In the genomic region with DNA sequence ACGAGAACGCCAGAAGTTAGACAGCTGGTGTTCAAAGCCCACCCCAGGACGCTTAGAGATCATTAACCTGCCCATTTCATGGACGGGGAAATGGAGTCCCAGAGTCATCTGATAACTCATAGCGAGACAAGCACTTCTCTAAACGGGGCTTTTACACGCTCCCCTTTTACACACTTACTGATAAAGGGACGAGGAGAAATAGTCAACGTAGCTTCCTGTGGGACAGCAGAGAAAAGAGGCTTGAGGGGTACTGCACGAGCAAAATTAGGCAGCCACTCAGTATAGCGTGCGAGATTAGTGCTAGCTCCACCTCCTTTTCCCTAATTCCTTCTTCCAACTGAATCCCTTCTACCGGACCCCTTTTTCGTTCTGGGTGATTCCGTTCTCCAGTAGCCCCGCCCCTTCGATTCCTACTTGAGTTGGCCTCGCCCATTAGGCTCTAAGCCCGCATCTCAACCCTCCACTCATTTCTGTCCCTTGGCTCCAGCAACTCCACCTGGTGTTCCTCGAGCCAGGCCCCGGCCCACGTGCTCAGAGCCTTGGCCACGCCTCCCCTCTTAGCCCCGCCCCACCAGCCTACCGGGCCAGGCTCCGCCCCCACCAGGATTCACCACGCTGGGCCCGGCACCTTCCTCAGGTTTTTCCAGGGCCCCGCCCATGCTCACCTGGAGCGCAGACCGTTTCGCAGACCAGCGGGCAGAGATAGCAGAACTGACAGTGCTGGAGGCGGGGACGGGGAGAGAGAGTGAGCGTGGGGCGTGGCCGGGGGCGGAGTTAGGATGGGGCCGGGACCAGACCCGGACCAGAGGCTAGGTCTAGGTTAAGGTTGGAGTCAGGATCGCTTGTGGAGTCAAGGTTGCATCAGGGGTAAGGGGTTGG, we compare ENCODE assay signal across 1 cellular context.
A peak's percentile ranks its signal among the peaks of the same experiment; 100 is the strongest.
TF ChIP-seq lines count a peak whose summit lies in the region.

No MANE protein-coding gene starts in this region.

TF ChIP-seq in K562, 482 proteins besides CTCF, POLR2A, EP300 and RAD21 (continued from another document and continues in another):
- TF ChIP-seq, protein P1, sequence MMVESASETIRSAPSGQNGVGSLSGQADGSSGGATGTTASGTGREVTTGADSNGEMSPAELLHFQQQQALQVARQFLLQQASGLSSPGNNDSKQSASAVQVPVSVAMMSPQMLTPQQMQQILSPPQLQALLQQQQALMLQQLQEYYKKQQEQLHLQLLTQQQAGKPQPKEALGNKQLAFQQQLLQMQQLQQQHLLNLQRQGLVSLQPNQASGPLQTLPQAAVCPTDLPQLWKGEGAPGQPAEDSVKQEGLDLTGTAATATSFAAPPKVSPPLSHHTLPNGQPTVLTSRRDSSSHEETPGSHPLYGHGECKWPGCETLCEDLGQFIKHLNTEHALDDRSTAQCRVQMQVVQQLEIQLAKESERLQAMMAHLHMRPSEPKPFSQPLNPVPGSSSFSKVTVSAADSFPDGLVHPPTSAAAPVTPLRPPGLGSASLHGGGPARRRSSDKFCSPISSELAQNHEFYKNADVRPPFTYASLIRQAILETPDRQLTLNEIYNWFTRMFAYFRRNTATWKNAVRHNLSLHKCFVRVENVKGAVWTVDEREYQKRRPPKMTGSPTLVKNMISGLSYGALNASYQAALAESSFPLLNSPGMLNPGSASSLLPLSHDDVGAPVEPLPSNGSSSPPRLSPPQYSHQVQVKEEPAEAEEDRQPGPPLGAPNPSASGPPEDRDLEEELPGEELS (CRISPR knock-in tag; IDR thresholded peaks at IDR 0.05; ENCODE audit: borderline replicate concordance) = 0 out of 2 replicates have a peak, but pooled peaks have one; percentile 57
- TF ChIP-seq MYC (IDR thresholded peaks at IDR 0.05; ENCODE audit: low read depth, low read length) (peak; percentile 96), MYC (CRISPR knock-in tag; IDR thresholded peaks at IDR 0.05; ENCODE audit: borderline replicate concordance, low read depth) (no peak), STAG1 (CRISPR knock-in tag; IDR thresholded peaks at IDR 0.05; ENCODE audit: borderline replicate concordance) (no peak), HMGN3 (IDR thresholded peaks at IDR 0.05; ENCODE audit: borderline replicate concordance, extremely low read depth, insufficient read length, low read depth, low read length) (peak; percentile 61), ZNF174 (CRISPR knock-in tag; IDR thresholded peaks at IDR 0.05) (no peak), MAFK (IDR thresholded peaks at IDR 0.05; ENCODE audit: low read length) (no peak), TFAM (CRISPR knock-in tag; conservative IDR thresholded peaks at IDR 0.05) (no peak), ZNF830 (CRISPR knock-in tag; IDR thresholded peaks at IDR 0.05) (no peak), FIP1L1 (IDR thresholded peaks at IDR 0.05; ENCODE audit: low read depth, low read length, poor library complexity, severe bottlenecking) (no peak), ZFX (CRISPR knock-in tag; IDR thresholded peaks at IDR 0.05) (peak; percentile 68), ZNF408 (CRISPR knock-in tag; IDR thresholded peaks at IDR 0.05; ENCODE audit: low read depth) (no peak), FOXM1 (IDR thresholded peaks at IDR 0.05; ENCODE audit: low read depth) (0 out of 2 replicates have a peak, but pooled peaks have one; percentile 10), FOXM1 (CRISPR knock-in tag; IDR thresholded peaks at IDR 0.05; ENCODE audit: low read depth) (no peak), NR2C1 (IDR thresholded peaks at IDR 0.05) (no peak), NR2C1 (tag; IDR thresholded peaks at IDR 0.05) (no peak), EHMT2 (IDR thresholded peaks at IDR 0.05) (peak; percentile 65; the same call in 1 of the 2 replicates), BRF1 (IDR thresholded peaks at IDR 0.05; ENCODE audit: borderline replicate concordance, extremely low read depth, insufficient read length) (no peak), XRCC5 (IDR thresholded peaks at IDR 0.05; ENCODE audit: low read depth, low read length) (0 out of 2 replicates have a peak, but pooled peaks have one; percentile 29), SMC3 (conservative IDR thresholded peaks at IDR 0.05; ENCODE audit: insufficient read depth, low read depth, low read length) (no peak), ZNF184 (CRISPR knock-in tag; IDR thresholded peaks at IDR 0.05) (no peak), ETV6 (IDR thresholded peaks at IDR 0.05; ENCODE audit: borderline replicate concordance in 1 of 2, low read depth in 2 of 2, low read length in 1 of 2) (0 out of 4 replicates have a peak, but pooled peaks of 1 of the 2 experiments have one; percentile 9), ETV6 (CRISPR knock-in tag; IDR thresholded peaks at IDR 0.05; ENCODE audit: borderline replicate concordance) (no peak), DPF2 (IDR thresholded peaks at IDR 0.05) (peak; percentile 45; the same call in 1 of the 2 replicates), TCF3 (CRISPR knock-in tag; IDR thresholded peaks at IDR 0.05) (peak; percentile 25; the same call in 1 of the 2 replicates), ZNF347 (CRISPR knock-in tag; IDR thresholded peaks at IDR 0.05; ENCODE audit: low read depth) (no peak), SREBF2 (CRISPR knock-in tag; IDR thresholded peaks at IDR 0.05) (no peak), HNRNPL (IDR thresholded peaks at IDR 0.05; ENCODE audit: low read depth, low read length) (no peak)
- TF ChIP-seq, protein P2, sequence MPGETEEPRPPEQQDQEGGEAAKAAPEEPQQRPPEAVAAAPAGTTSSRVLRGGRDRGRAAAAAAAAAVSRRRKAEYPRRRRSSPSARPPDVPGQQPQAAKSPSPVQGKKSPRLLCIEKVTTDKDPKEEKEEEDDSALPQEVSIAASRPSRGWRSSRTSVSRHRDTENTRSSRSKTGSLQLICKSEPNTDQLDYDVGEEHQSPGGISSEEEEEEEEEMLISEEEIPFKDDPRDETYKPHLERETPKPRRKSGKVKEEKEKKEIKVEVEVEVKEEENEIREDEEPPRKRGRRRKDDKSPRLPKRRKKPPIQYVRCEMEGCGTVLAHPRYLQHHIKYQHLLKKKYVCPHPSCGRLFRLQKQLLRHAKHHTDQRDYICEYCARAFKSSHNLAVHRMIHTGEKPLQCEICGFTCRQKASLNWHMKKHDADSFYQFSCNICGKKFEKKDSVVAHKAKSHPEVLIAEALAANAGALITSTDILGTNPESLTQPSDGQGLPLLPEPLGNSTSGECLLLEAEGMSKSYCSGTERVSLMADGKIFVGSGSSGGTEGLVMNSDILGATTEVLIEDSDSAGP (CRISPR knock-in tag; IDR thresholded peaks at IDR 0.05) = no peak
- TF ChIP-seq, protein P3, sequence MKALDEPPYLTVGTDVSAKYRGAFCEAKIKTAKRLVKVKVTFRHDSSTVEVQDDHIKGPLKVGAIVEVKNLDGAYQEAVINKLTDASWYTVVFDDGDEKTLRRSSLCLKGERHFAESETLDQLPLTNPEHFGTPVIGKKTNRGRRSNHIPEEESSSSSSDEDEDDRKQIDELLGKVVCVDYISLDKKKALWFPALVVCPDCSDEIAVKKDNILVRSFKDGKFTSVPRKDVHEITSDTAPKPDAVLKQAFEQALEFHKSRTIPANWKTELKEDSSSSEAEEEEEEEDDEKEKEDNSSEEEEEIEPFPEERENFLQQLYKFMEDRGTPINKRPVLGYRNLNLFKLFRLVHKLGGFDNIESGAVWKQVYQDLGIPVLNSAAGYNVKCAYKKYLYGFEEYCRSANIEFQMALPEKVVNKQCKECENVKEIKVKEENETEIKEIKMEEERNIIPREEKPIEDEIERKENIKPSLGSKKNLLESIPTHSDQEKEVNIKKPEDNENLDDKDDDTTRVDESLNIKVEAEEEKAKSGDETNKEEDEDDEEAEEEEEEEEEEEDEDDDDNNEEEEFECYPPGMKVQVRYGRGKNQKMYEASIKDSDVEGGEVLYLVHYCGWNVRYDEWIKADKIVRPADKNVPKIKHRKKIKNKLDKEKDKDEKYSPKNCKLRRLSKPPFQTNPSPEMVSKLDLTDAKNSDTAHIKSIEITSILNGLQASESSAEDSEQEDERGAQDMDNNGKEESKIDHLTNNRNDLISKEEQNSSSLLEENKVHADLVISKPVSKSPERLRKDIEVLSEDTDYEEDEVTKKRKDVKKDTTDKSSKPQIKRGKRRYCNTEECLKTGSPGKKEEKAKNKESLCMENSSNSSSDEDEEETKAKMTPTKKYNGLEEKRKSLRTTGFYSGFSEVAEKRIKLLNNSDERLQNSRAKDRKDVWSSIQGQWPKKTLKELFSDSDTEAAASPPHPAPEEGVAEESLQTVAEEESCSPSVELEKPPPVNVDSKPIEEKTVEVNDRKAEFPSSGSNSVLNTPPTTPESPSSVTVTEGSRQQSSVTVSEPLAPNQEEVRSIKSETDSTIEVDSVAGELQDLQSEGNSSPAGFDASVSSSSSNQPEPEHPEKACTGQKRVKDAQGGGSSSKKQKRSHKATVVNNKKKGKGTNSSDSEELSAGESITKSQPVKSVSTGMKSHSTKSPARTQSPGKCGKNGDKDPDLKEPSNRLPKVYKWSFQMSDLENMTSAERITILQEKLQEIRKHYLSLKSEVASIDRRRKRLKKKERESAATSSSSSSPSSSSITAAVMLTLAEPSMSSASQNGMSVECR (CRISPR knock-in tag; IDR thresholded peaks at IDR 0.05) = peak; percentile 94
- TF ChIP-seq, protein P4, sequence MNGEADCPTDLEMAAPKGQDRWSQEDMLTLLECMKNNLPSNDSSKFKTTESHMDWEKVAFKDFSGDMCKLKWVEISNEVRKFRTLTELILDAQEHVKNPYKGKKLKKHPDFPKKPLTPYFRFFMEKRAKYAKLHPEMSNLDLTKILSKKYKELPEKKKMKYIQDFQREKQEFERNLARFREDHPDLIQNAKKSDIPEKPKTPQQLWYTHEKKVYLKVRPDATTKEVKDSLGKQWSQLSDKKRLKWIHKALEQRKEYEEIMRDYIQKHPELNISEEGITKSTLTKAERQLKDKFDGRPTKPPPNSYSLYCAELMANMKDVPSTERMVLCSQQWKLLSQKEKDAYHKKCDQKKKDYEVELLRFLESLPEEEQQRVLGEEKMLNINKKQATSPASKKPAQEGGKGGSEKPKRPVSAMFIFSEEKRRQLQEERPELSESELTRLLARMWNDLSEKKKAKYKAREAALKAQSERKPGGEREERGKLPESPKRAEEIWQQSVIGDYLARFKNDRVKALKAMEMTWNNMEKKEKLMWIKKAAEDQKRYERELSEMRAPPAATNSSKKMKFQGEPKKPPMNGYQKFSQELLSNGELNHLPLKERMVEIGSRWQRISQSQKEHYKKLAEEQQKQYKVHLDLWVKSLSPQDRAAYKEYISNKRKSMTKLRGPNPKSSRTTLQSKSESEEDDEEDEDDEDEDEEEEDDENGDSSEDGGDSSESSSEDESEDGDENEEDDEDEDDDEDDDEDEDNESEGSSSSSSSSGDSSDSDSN (IDR thresholded peaks at IDR 0.05; ENCODE audit: borderline replicate concordance in 1 of 2, low read depth in 2 of 2, low read length in 2 of 2) = peak in 1 of 2 experiments; percentile 22; a peak in 1 of 4 replicates
- TF ChIP-seq, protein P5, sequence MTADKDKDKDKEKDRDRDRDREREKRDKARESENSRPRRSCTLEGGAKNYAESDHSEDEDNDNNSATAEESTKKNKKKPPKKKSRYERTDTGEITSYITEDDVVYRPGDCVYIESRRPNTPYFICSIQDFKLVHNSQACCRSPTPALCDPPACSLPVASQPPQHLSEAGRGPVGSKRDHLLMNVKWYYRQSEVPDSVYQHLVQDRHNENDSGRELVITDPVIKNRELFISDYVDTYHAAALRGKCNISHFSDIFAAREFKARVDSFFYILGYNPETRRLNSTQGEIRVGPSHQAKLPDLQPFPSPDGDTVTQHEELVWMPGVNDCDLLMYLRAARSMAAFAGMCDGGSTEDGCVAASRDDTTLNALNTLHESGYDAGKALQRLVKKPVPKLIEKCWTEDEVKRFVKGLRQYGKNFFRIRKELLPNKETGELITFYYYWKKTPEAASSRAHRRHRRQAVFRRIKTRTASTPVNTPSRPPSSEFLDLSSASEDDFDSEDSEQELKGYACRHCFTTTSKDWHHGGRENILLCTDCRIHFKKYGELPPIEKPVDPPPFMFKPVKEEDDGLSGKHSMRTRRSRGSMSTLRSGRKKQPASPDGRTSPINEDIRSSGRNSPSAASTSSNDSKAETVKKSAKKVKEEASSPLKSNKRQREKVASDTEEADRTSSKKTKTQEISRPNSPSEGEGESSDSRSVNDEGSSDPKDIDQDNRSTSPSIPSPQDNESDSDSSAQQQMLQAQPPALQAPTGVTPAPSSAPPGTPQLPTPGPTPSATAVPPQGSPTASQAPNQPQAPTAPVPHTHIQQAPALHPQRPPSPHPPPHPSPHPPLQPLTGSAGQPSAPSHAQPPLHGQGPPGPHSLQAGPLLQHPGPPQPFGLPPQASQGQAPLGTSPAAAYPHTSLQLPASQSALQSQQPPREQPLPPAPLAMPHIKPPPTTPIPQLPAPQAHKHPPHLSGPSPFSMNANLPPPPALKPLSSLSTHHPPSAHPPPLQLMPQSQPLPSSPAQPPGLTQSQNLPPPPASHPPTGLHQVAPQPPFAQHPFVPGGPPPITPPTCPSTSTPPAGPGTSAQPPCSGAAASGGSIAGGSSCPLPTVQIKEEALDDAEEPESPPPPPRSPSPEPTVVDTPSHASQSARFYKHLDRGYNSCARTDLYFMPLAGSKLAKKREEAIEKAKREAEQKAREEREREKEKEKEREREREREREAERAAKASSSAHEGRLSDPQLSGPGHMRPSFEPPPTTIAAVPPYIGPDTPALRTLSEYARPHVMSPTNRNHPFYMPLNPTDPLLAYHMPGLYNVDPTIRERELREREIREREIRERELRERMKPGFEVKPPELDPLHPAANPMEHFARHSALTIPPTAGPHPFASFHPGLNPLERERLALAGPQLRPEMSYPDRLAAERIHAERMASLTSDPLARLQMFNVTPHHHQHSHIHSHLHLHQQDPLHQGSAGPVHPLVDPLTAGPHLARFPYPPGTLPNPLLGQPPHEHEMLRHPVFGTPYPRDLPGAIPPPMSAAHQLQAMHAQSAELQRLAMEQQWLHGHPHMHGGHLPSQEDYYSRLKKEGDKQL (CRISPR knock-in tag; IDR thresholded peaks at IDR 0.05; ENCODE audit: borderline replicate concordance) = peak; percentile 93; the same call in 1 of the 2 replicates
- TF ChIP-seq, protein P6, sequence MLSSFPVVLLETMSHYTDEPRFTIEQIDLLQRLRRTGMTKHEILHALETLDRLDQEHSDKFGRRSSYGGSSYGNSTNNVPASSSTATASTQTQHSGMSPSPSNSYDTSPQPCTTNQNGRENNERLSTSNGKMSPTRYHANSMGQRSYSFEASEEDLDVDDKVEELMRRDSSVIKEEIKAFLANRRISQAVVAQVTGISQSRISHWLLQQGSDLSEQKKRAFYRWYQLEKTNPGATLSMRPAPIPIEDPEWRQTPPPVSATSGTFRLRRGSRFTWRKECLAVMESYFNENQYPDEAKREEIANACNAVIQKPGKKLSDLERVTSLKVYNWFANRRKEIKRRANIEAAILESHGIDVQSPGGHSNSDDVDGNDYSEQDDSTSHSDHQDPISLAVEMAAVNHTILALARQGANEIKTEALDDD (IDR thresholded peaks at IDR 0.05) = no peak
- TF ChIP-seq, protein P7, sequence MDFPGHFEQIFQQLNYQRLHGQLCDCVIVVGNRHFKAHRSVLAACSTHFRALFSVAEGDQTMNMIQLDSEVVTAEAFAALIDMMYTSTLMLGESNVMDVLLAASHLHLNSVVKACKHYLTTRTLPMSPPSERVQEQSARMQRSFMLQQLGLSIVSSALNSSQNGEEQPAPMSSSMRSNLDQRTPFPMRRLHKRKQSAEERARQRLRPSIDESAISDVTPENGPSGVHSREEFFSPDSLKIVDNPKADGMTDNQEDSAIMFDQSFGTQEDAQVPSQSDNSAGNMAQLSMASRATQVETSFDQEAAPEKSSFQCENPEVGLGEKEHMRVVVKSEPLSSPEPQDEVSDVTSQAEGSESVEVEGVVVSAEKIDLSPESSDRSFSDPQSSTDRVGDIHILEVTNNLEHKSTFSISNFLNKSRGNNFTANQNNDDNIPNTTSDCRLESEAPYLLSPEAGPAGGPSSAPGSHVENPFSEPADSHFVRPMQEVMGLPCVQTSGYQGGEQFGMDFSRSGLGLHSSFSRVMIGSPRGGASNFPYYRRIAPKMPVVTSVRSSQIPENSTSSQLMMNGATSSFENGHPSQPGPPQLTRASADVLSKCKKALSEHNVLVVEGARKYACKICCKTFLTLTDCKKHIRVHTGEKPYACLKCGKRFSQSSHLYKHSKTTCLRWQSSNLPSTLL (IDR thresholded peaks at IDR 0.05) = no peak
- TF ChIP-seq, protein P8, sequence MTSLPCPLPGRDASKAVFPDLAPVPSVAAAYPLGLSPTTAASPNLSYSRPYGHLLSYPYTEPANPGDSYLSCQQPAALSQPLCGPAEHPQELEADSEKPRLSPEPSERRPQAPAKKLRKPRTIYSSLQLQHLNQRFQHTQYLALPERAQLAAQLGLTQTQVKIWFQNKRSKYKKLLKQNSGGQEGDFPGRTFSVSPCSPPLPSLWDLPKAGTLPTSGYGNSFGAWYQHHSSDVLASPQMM (CRISPR knock-in tag; IDR thresholded peaks at IDR 0.05) = no peak
